Comparison of ENCODE assay signal across 27 cellular contexts in the genomic region with DNA sequence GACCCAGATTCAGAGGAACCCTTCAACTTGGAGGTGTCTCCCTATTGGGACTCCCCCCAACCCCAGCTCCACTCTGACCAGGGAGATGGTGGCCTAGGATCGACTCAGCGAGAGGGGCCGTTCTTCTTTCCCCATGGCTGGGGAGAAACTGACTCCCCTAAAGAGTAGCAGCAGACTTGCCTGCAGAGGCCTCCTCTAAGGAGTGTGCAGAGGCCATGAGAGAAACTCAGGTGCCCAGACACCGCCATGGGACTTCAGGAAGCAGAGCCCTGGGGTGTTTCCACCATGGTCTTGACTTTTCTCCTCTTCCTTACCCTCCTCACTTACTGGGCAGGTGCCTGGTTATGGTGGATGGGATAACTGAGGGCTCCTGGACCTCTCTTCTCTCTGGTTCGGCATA.
"Had no signal": no experiment of that assay in that cellular context is flagged by ENCODE, and none has a peak within 500 bp of the region (broad histone marks: within the 10 kb centered on the region; RNA-seq: fewer than 3 reads in every experiment).

No MANE protein-coding gene starts in this region.

- H3K4me1 Mint-ChIP-seq: activated T-helper 17 cell treated with anti-CD3 and anti-CD28 coated beads, Interleukin-2, amount 50 U/mL, for 72 hours had no signal

- H3K4me3 Mint-ChIP-seq: activated naive CD8-positive, alpha-beta T cell; activated T-cell treated with anti-CD3 and anti-CD28 coated beads, Interleukin-2, amount 50 U/mL, for 24 hours; activated T-helper 17 cell treated with anti-CD3 and anti-CD28 coated beads, Interleukin-2, amount 50 U/mL, for 72 hours had no signal

- H3K27ac Mint-ChIP-seq: activated naive CD8-positive, alpha-beta T cell; activated T-cell treated with anti-CD3 and anti-CD28 coated beads, Interleukin-2, amount 50 U/mL, for 24 hours; memory B cell; progenitor cell of endocrine pancreas; stimulated activated memory B cell treated with anti-CD40 and anti-IgM and Interleukin-4, amounts not matched to agents 10 μg/mL and 1 μg/mL and 100 μg/mL, for 72 hours; WTC11 had no signal

- H3K36me3 Mint-ChIP-seq: activated naive CD8-positive, alpha-beta T cell; memory B cell; stimulated activated memory B cell treated with anti-CD40 and anti-IgM and Interleukin-4, amounts not matched to agents 10 μg/mL and 1 μg/mL and 100 μg/mL, for 72 hours; WTC11 had no signal

- H3K9me3 ChIP-seq: adrenal gland, ascending aorta, gastroesophageal sphincter, stomach, suprapubic skin, tibial nerve had no signal

- DNase-seq: activated CD8-positive, alpha-beta memory T cell treated with anti-CD3 and anti-CD28 coated beads for 24 hours; activated CD8-positive, alpha-beta memory T cell treated with anti-CD3 and anti-CD28 coated beads, Interleukin-2, amount 50 U/mL, for 4 hours; activated T-cell treated with anti-CD3 and anti-CD28 coated beads, Interleukin-2, amount 50 U/mL, for 24 hours; adrenal gland; caudate nucleus; effector CD8-positive, alpha-beta T cell; head of caudate nucleus; hypothalamus; left colon; retina; stimulated activated CD4-positive, alpha-beta T cell treated with anti-CD3 and anti-CD28 coated beads, Interleukin-2, amount 100 ng/mL, for 24 hours; stomach; T-helper 1 cell; T-helper 9 cell had no signal

- H3K9me3 Mint-ChIP-seq: activated T-cell treated with anti-CD3 and anti-CD28 coated beads, Interleukin-2, amount 50 U/mL, for 24 hours; activated T-helper 17 cell treated with anti-CD3 and anti-CD28 coated beads, Interleukin-2, amount 50 U/mL, for 72 hours; memory B cell; stimulated activated memory B cell treated with anti-CD40 and anti-IgM and Interleukin-4, amounts not matched to agents 10 μg/mL and 1 μg/mL and 100 μg/mL, for 72 hours; WTC11 had no signal

- H3K36me3 ChIP-seq: adrenal gland, ascending aorta, gastroesophageal sphincter, stomach, suprapubic skin had no signal

- H3K27me3 ChIP-seq: adrenal gland, ascending aorta, suprapubic skin, tibial nerve had no signal

- H3K4me3 ChIP-seq: adrenal gland, ascending aorta, gastroesophageal sphincter, skin epidermis, stomach, suprapubic skin, tibial nerve had no signal

- H3K27ac ChIP-seq: adrenal gland, ascending aorta, brain microvascular endothelial cell, gastroesophageal sphincter, skin epidermis, stomach, suprapubic skin, tibial nerve had no signal

- H3K27me3 Mint-ChIP-seq: activated naive CD8-positive, alpha-beta T cell; activated T-cell treated with anti-CD3 and anti-CD28 coated beads, Interleukin-2, amount 50 U/mL, for 24 hours; activated T-helper 17 cell treated with anti-CD3 and anti-CD28 coated beads, Interleukin-2, amount 50 U/mL, for 72 hours; memory B cell; stimulated activated memory B cell treated with anti-CD40 and anti-IgM and Interleukin-4, amounts not matched to agents 10 μg/mL and 1 μg/mL and 100 μg/mL, for 72 hours had no signal

- ATAC-seq: activated T-helper 17 cell treated with anti-CD3 and anti-CD28 coated beads, Interleukin-2, amount 50 U/mL, for 72 hours; esophagus mucosa; gastroesophageal sphincter; left colon; stimulated activated memory B cell treated with anti-CD40 and anti-IgM and Interleukin-4, amounts not matched to agents 10 μg/mL and 1 μg/mL and 100 μg/mL, for 72 hours had no signal
